ENCODE assay signal across 9 cellular contexts in genomic region chr19:16118489-16119033, GRCh38. TPM values are rescaled to one million over a fixed set of nuclear protein-coding genes. Genes with fewer than 3 reads are reported as not detected.
DNase-seq lines count a peak whose midpoint lies in the region; ATAC-seq and TF ChIP-seq lines count a peak whose summit lies in the region.
"Had no signal": no experiment of that assay in that cellular context is flagged by ENCODE, and none has a peak within 500 bp of the region (broad histone marks: within the 10 kb centered on the region; RNA-seq: fewer than 3 reads in every experiment).

No MANE protein-coding gene starts in this region.

- ATAC-seq in GM18520 (IDR thresholded peaks at IDR 0.05; ENCODE audit: unreplicated experiment) (peak; percentile 70), HG02571 (IDR thresholded peaks at IDR 0.05; ENCODE audit: unreplicated experiment) (peak; percentile 75)

- no peaks in the 10 kb centered on the region for H3K4me1 ChIP-seq in thymus (ENCODE audit: control insufficient read depth, insufficient read depth, low read length)

- H3K36me3 ChIP-seq in thymus (ENCODE audit: control insufficient read depth, insufficient read depth): peaks cover 67% of the 10 kb centered on the region

- peak; percentile 97 for DNase-seq in NB4 (ENCODE audit: low read depth)
- peak; percentile 89 for DNase-seq in germinal center (ENCODE audit: low spot score)
- DNase-seq in NCI-H2081 treated with DMSO at 0.1 percent for 48 hours (lab: John Stamatoyannopoulos, UW): no peak
- DNase-seq in EL: no peak
- no peak for DNase-seq in HEK293T (ENCODE audit: extremely low spot score)

- H3K27ac ChIP-seq in thymus (ENCODE audit: low read depth): peak overlapping the region; percentile 64

- WGBS in thymus: 46% methylated on average over 12 of the region's 12 CpGs

- POLR2A ChIA-PET in HEK293T (lab: Yijun Ruan, JAX): no interaction called here

- no peak for TF ChIP-seq CTCF in NB4 (IDR thresholded peaks at IDR 0.05; ENCODE audit: low read depth, low read length)

- peak overlapping the region; percentile 44 for H3K4me3 ChIP-seq in NB4 (ENCODE audit: low read depth, low read length)
- no peak overlapping the region for H3K4me3 ChIP-seq in thymus (ENCODE audit: low read length)

- H3K27me3 ChIP-seq in thymus (ENCODE audit: control insufficient read depth, insufficient read depth): no peaks in the 10 kb centered on the region

- H3K9me3 ChIP-seq in thymus (ENCODE audit: control insufficient read depth): no peaks in the 10 kb centered on the region

- CTCF ChIA-PET in HEK293T (lab: Yijun Ruan, JAX): interaction anchor here (0.6 kb wide), 1 partner anchor 564 kb away, joined by 5 read pairs; no protein-coding TSS in a partner anchor

- TF ChIP-seq POLR2A in NB4 (IDR thresholded peaks at IDR 0.05; ENCODE audit: extremely low read depth, insufficient read length): no peak

TF ChIP-seq in HEK293T, 16 proteins besides CTCF, POLR2A, EP300 and RAD21:
- TF ChIP-seq ZNF384 (IDR thresholded peaks at IDR 0.05): no peak
- no peak for TF ChIP-seq BHLHE40 (IDR thresholded peaks at IDR 0.05; ENCODE audit: borderline replicate concordance)
- TF ChIP-seq HDGF (IDR thresholded peaks at IDR 0.05; ENCODE audit: borderline replicate concordance): no peak
- no peak for TF ChIP-seq FOXA1 (IDR thresholded peaks at IDR 0.05)
- no peak for TF ChIP-seq CTBP1 (IDR thresholded peaks at IDR 0.05; ENCODE audit: borderline replicate concordance)
- TF ChIP-seq L3MBTL2 (conservative IDR thresholded peaks at IDR 0.05): no peak
- TF ChIP-seq FOXK2 (IDR thresholded peaks at IDR 0.05): no peak
- TF ChIP-seq SP1 (IDR thresholded peaks at IDR 0.05): no peak

RNA-seq across cellular contexts. Expression of gene RAB8A, which starts 6.9 kb away (rescaled TPM):
- polyA plus RNA-seq in thymus: 32.8 TPM

RNA-seq across cellular contexts. Expression of gene HSH2D, which starts 24.9 kb away (rescaled TPM):
- polyA plus RNA-seq in thymus: 40.4 TPM
- polyA plus RNA-seq: endothelial cell of umbilical vein had no signal

RNA-seq across cellular contexts. Expression of gene TPM4, which starts 42.3 kb away (rescaled TPM):
- polyA plus RNA-seq in thymus: 253 TPM

RNA-seq across cellular contexts. Expression of gene CIB3, which starts 54.8 kb away (rescaled TPM):
- 0.48 TPM for polyA plus RNA-seq in thymus
- polyA plus RNA-seq: endothelial cell of umbilical vein had no signal

Comparison
In these comparisons a context has a peak if more than half of its experiments do, and no peak if none do; other contexts are left out.
1. DNase-seq: peak in NB4 (single experiment) and germinal center (single experiment); none in NCI-H2081 treated with DMSO at 0.1 percent for 48 hours (single experiment), EL (single experiment) and HEK293T (single experiment).